In genomic region chr7:112450807-112451661, GRCh38 we compare ENCODE assay signal across 8 cellular contexts.
A peak's percentile ranks its signal among the peaks of the same experiment; 100 is the strongest.
DNase-seq lines count a peak whose midpoint lies in the region; ATAC-seq and TF ChIP-seq lines count a peak whose summit lies in the region.

No MANE protein-coding gene starts in this region.

- H3K4me1 Mint-ChIP-seq in activated naive CD8-positive, alpha-beta T cell (ENCODE audit: low read depth) = peaks cover 48% of the 10 kb centered on the region

- CTCF ChIA-PET in GM10248 (lab: Yijun Ruan, JAX) = interaction anchor here (0.8 to 3.4 kb wide), 5 partner anchors 9 to 523 kb away, joined by 3 to 24 read pairs (median 3); no protein-coding TSS in a partner anchor

- H3K27me3 Mint-ChIP-seq in activated naive CD8-positive, alpha-beta T cell = no peaks in the 10 kb centered on the region

- POLR2A ChIA-PET in GM10248 (lab: Yijun Ruan, JAX) = interaction anchor here (0.6 to 5.5 kb wide), 15 partner anchors 10 to 489 kb away, joined by 3 to 154 read pairs (median 7); partner anchors contain the start of genes DOCK4 and ZNF277

- DNase-seq in GM10248 (ENCODE audit: extremely low spot score) (peak; percentile 91), NCI-H1092 treated with DMSO at 0.1 percent for 48 hours (lab: John Stamatoyannopoulos, UW) (peak; percentile 99), glomerular visceral epithelial cell (ENCODE audit: extremely low spot score) (peak; percentile 93), nucleus accumbens (lab: John Stamatoyannopoulos, UW) (peak; percentile 43 to 97 (median 91)), superior temporal gyrus (ENCODE audit: extremely low spot score) (peak; percentile 98)

- TF ChIP-seq CTCF in GM10248 (IDR thresholded peaks at IDR 0.05; ENCODE audit: control extremely low read depth, extremely low read depth, low read depth, missing control alignments) = no peak

- H3K36me3 Mint-ChIP-seq in activated naive CD8-positive, alpha-beta T cell = peaks cover 6% of the 10 kb centered on the region

- peak overlapping the region; percentile 96 for H3K27ac Mint-ChIP-seq in activated naive CD8-positive, alpha-beta T cell

- peak; percentile 82 for ATAC-seq in HG02642 (IDR thresholded peaks at IDR 0.05; ENCODE audit: poor library complexity, unreplicated experiment)
- ATAC-seq in SK-N-SH treated with all-trans-retinoic acid at 6 μM for 48 hours = peak; percentile 90

- H3K4me3 Mint-ChIP-seq in activated naive CD8-positive, alpha-beta T cell = peak overlapping the region; percentile 100

- no peaks in the 10 kb centered on the region for H3K9me3 Mint-ChIP-seq in activated naive CD8-positive, alpha-beta T cell (ENCODE audit: low read depth)

TF ChIP-seq in SK-N-SH treated with all-trans-retinoic acid at 6 μM for 48 hours, 23 proteins besides CTCF, POLR2A, EP300 and RAD21:
- TF ChIP-seq GLIS3 (CRISPR knock-in tag; IDR thresholded peaks at IDR 0.05) (peak; percentile 85), SNAI2 (CRISPR knock-in tag; IDR thresholded peaks at IDR 0.05) (peak; percentile 78; the same call in 1 of the 2 replicates), ZNF70 (CRISPR knock-in tag; IDR thresholded peaks at IDR 0.05) (no peak), ISL1 (CRISPR knock-in tag; IDR thresholded peaks at IDR 0.05) (no peak), PPARA (CRISPR knock-in tag; IDR thresholded peaks at IDR 0.05; ENCODE audit: borderline replicate concordance) (no peak), CSRNP3 (CRISPR knock-in tag; IDR thresholded peaks at IDR 0.05) (0 out of 2 replicates have a peak, but pooled peaks have one; percentile 57), ZFP30 (CRISPR knock-in tag; IDR thresholded peaks at IDR 0.05) (no peak), ZNF8 (CRISPR knock-in tag; IDR thresholded peaks at IDR 0.05) (no peak), ZFP3 (CRISPR knock-in tag; IDR thresholded peaks at IDR 0.05) (peak; percentile 80; the same call in 1 of the 2 replicates), CSDC2 (CRISPR knock-in tag; IDR thresholded peaks at IDR 0.05) (no peak), ESRRG (CRISPR knock-in tag; IDR thresholded peaks at IDR 0.05) (no peak), TOX (CRISPR knock-in tag; IDR thresholded peaks at IDR 0.05; ENCODE audit: borderline replicate concordance) (no peak), BACH2 (CRISPR knock-in tag; IDR thresholded peaks at IDR 0.05; ENCODE audit: borderline replicate concordance) (no peak), CREB5 (CRISPR knock-in tag; IDR thresholded peaks at IDR 0.05; ENCODE audit: low read depth) (no peak), POU6F1 (CRISPR knock-in tag; IDR thresholded peaks at IDR 0.05; ENCODE audit: borderline replicate concordance, low read depth) (no peak), OSR1 (CRISPR knock-in tag; IDR thresholded peaks at IDR 0.05) (no peak), ZNF565 (CRISPR knock-in tag; conservative IDR thresholded peaks at IDR 0.05; ENCODE audit: low read depth) (no peak), ZC3H10 (CRISPR knock-in tag; IDR thresholded peaks at IDR 0.05) (peak; percentile 22; the same call in 1 of the 2 replicates), TSHZ2 (CRISPR knock-in tag; IDR thresholded peaks at IDR 0.05) (peak; percentile 83; the same call in 1 of the 2 replicates), TCF4 (CRISPR knock-in tag; IDR thresholded peaks at IDR 0.05; ENCODE audit: borderline replicate concordance) (0 out of 2 replicates have a peak, but pooled peaks have one; percentile 37), PATZ1 (CRISPR knock-in tag; IDR thresholded peaks at IDR 0.05; ENCODE audit: borderline replicate concordance) (no peak), RARB (CRISPR knock-in tag; IDR thresholded peaks at IDR 0.05) (no peak), ARNTL (CRISPR knock-in tag; IDR thresholded peaks at IDR 0.05; ENCODE audit: borderline replicate concordance, low read depth) (no peak)
TF ChIP-seq in SK-N-SH treated with all-trans-retinoic acid at 6 μM for 48 hours: peak in this region for 7.

Comparison
In these comparisons a context has a peak if more than half of its experiments do, and no peak if none do; other contexts are left out.
1. Peak in every context shown above with its lines: DNase-seq and ATAC-seq.